Comparison of ENCODE assay signal across 1 cellular context in genomic region chr4:74667438-74667837, GRCh38.
TF ChIP-seq lines count a peak whose summit lies in the region.

No MANE protein-coding gene starts in this region.

TF ChIP-seq in HepG2, 621 proteins besides CTCF, POLR2A, EP300 and RAD21 (continued from another document):
- TF ChIP-seq ATF6 (CRISPR knock-in tag; conservative IDR thresholded peaks at IDR 0.05) (no peak), ATF7-NPFF (CRISPR knock-in tag; IDR thresholded peaks at IDR 0.05; ENCODE audit: low read depth) (no peak), ZNF574 (CRISPR knock-in tag; IDR thresholded peaks at IDR 0.05) (no peak), STAT5B (CRISPR knock-in tag; IDR thresholded peaks at IDR 0.05) (no peak), ATF2 (CRISPR knock-in tag; IDR thresholded peaks at IDR 0.05) (no peak), TFDP1 (CRISPR knock-in tag; IDR thresholded peaks at IDR 0.05; ENCODE audit: borderline replicate concordance) (no peak)
TF ChIP-seq in HepG2: peak in this region for 0.
